Comparison of ENCODE assay signal across 1 cellular context in genomic region chr7:87933953-87934698, GRCh38.
TF ChIP-seq lines count a peak whose summit lies in the region.

Gene ADAM22, plus strand, starts transcription at chr7:87934251. Its CDS starts 215 bp downstream, at chr7:87934466.

TF ChIP-seq in HepG2, 621 proteins besides CTCF, POLR2A, EP300 and RAD21 (continued from another document and continues in another):
- TF ChIP-seq ATF5 (CRISPR knock-in tag; IDR thresholded peaks at IDR 0.05; ENCODE audit: low read depth) (no peak), KDM5B (CRISPR knock-in tag; IDR thresholded peaks at IDR 0.05; ENCODE audit: borderline replicate concordance) (peak; percentile 78), HINFP (CRISPR knock-in tag; IDR thresholded peaks at IDR 0.05; ENCODE audit: low read depth) (peak; percentile 71; the same call in 1 of the 2 replicates), HMGA1 (CRISPR knock-in tag; conservative IDR thresholded peaks at IDR 0.05) (no peak), ZBTB7B (CRISPR knock-in tag; IDR thresholded peaks at IDR 0.05) (peak; percentile 69), GPBP1L1 (CRISPR knock-in tag; IDR thresholded peaks at IDR 0.05) (no peak), KAT7 (CRISPR knock-in tag; IDR thresholded peaks at IDR 0.05; ENCODE audit: borderline replicate concordance) (peak; percentile 57; the same call in 1 of the 2 replicates), ZNF577 (CRISPR knock-in tag; IDR thresholded peaks at IDR 0.05; ENCODE audit: borderline replicate concordance, low read depth) (no peak), LRRFIP1 (CRISPR knock-in tag; conservative IDR thresholded peaks at IDR 0.05) (no peak), STAT5B (CRISPR knock-in tag; IDR thresholded peaks at IDR 0.05) (0 out of 2 replicates have a peak, but pooled peaks have one; percentile 42), ONECUT2 (CRISPR knock-in tag; IDR thresholded peaks at IDR 0.05) (no peak), CEBPB (IDR thresholded peaks at IDR 0.05; ENCODE audit: borderline replicate concordance, low read depth, low read length) (no peak), NCOA1 (CRISPR knock-in tag; IDR thresholded peaks at IDR 0.05) (peak; percentile 90), ZNF770 (CRISPR knock-in tag; IDR thresholded peaks at IDR 0.05) (peak; percentile 48; the same call in 1 of the 2 replicates), BATF2 (CRISPR knock-in tag; IDR thresholded peaks at IDR 0.05) (no peak), ZNF280B (CRISPR knock-in tag; IDR thresholded peaks at IDR 0.05; ENCODE audit: borderline replicate concordance) (no peak), ZNF446 (CRISPR knock-in tag; IDR thresholded peaks at IDR 0.05) (no peak), TEAD3 (CRISPR knock-in tag; optimal IDR thresholded peaks at IDR 0.05; ENCODE audit: borderline replicate concordance) (peak; percentile 6), REST (IDR thresholded peaks at IDR 0.05; ENCODE audit: borderline replicate concordance in 1 of 2, low read depth in 1 of 2, low read length in 2 of 2) (no peak), SATB2 (CRISPR knock-in tag; IDR thresholded peaks at IDR 0.05) (no peak), SRF (IDR thresholded peaks at IDR 0.05; ENCODE audit: low read depth, low read length) (no peak), ZNF432 (CRISPR knock-in tag; IDR thresholded peaks at IDR 0.05; ENCODE audit: borderline replicate concordance) (no peak), ZNF326 (CRISPR knock-in tag; IDR thresholded peaks at IDR 0.05; ENCODE audit: borderline replicate concordance) (no peak), ZC3H13 (CRISPR knock-in tag; IDR thresholded peaks at IDR 0.05) (peak; percentile 84), ZNF841 (CRISPR knock-in tag; IDR thresholded peaks at IDR 0.05; ENCODE audit: borderline replicate concordance) (0 out of 2 replicates have a peak, but pooled peaks have one; percentile 49), LCORL (IDR thresholded peaks at IDR 0.05) (no peak), LCORL (CRISPR knock-in tag; IDR thresholded peaks at IDR 0.05) (no peak; the same call in 1 of the 2 replicates), YY1 (IDR thresholded peaks at IDR 0.05; ENCODE audit: insufficient read depth, insufficient replicate concordance, low read depth, low read length) (no peak), CENPX (CRISPR knock-in tag; IDR thresholded peaks at IDR 0.05) (no peak), ZMYM4 (CRISPR knock-in tag; IDR thresholded peaks at IDR 0.05) (peak; percentile 88), THAP8 (CRISPR knock-in tag; IDR thresholded peaks at IDR 0.05; ENCODE audit: borderline replicate concordance) (no peak), ZNF512B (CRISPR knock-in tag; IDR thresholded peaks at IDR 0.05; ENCODE audit: borderline replicate concordance) (0 out of 2 replicates have a peak, but pooled peaks have one; percentile 23), ZNF556 (CRISPR knock-in tag; IDR thresholded peaks at IDR 0.05; ENCODE audit: borderline replicate concordance) (no peak), PHF21A (CRISPR knock-in tag; IDR thresholded peaks at IDR 0.05) (peak; percentile 55; the same call in 1 of the 2 replicates), ZFP82 (CRISPR knock-in tag; IDR thresholded peaks at IDR 0.05; ENCODE audit: borderline replicate concordance) (0 out of 2 replicates have a peak, but pooled peaks have one; percentile 60), ZMAT3 (CRISPR knock-in tag; conservative IDR thresholded peaks at IDR 0.05) (0 out of 2 replicates have a peak, but pooled peaks have one; percentile 21), GRHL1 (CRISPR knock-in tag; conservative IDR thresholded peaks at IDR 0.05) (no peak)
